Comparison of ENCODE assay signal across 17 cellular contexts in genomic region chr10:34719336-34719735, GRCh38.
DNase-seq lines count a peak whose midpoint lies in the region; ATAC-seq, FAIRE-seq and TF ChIP-seq lines count a peak whose summit lies in the region.
"Had no signal": no experiment of that assay in that cellular context is flagged by ENCODE, and none has a peak within 500 bp of the region (broad histone marks: within the 10 kb centered on the region; RNA-seq: fewer than 3 reads in every experiment).

No MANE protein-coding gene starts in this region.

- ATAC-seq in HepG2, result no peak
- ATAC-seq in right lobe of liver, result no peak
- no peak for ATAC-seq in HG02852 (IDR thresholded peaks at IDR 0.05; ENCODE audit: unreplicated experiment)
- ATAC-seq in HG02973 (IDR thresholded peaks at IDR 0.05; ENCODE audit: unreplicated experiment), result no peak
- ATAC-seq: Right ventricle myocardium inferior had no signal

- H3K9me1 ChIP-seq in keratinocyte (ENCODE audit: control insufficient read depth, extremely low read depth, insufficient read depth, low read length), result no peaks in the 10 kb centered on the region

- WGBS in HepG2 (ENCODE audit: low lambda C conversion rate), result 69% methylated on average over 2 of the region's 2 CpGs
- WGBS in right lobe of liver (ENCODE audit: insufficient coverage, low coverage, low lambda C conversion rate, missing lambda C conversion rate), result 45% methylated on average over 2 of the region's 2 CpGs

- TF ChIP-seq CTCF in HepG2 (CRISPR knock-in tag; IDR thresholded peaks at IDR 0.05) (no peak), right lobe of liver (IDR thresholded peaks at IDR 0.05) (no peak), MCF 10A (IDR thresholded peaks at IDR 0.05; ENCODE audit: unreplicated experiment) (no peak), keratinocyte (optimal IDR thresholded peaks at IDR 0.05 in 1 of 3, IDR thresholded peaks at IDR 0.05 in 1 of 3, conservative IDR thresholded peaks at IDR 0.05 in 1 of 3; ENCODE audit: extremely low read depth in 1 of 3, insufficient read depth in 2 of 3, low read length in 3 of 3) (no peak), OCI-LY7 (conservative IDR thresholded peaks at IDR 0.05; ENCODE audit: low read length) (no peak)

- H3K9me3 Mint-ChIP-seq in MCF 10A (ENCODE audit: unreplicated experiment), result no peaks in the 10 kb centered on the region
- H3K9me3 Mint-ChIP-seq: CD8-positive, alpha-beta memory T cell; IgD-negative memory B cell had no signal

- H3K4me1 ChIP-seq in HepG2 (ENCODE audit: insufficient read depth, low read length), result peaks cover 58% of the 10 kb centered on the region
- peaks cover 0 to 16% (median 7%) of the 10 kb centered on the region in 4 donors for H3K4me1 ChIP-seq in right lobe of liver
- H3K4me1 ChIP-seq in keratinocyte (ENCODE audit: control insufficient read depth, extremely low read depth, insufficient read depth, low read length), result peaks cover 52% of the 10 kb centered on the region
- H3K4me1 ChIP-seq in OCI-LY7 (ENCODE audit: insufficient read depth, low read length, poor library complexity, severe bottlenecking), result no peaks in the 10 kb centered on the region

- no peak overlapping the region for H3K4me3 Mint-ChIP-seq in MCF 10A (ENCODE audit: unreplicated experiment)
- H3K4me3 Mint-ChIP-seq: CD8-positive, alpha-beta memory T cell; IgD-negative memory B cell had no signal

- TF ChIP-seq RAD21 in HepG2 (CRISPR knock-in tag; IDR thresholded peaks at IDR 0.05), result no peak

- no peak overlapping the region for H2AFZ ChIP-seq in HepG2 (ENCODE audit: low read length)
- H2AFZ ChIP-seq in keratinocyte (ENCODE audit: control insufficient read depth, low read length), result no peak overlapping the region
- H2AFZ ChIP-seq in OCI-LY7 (ENCODE audit: low read length), result no peak overlapping the region

- no peaks in the 10 kb centered on the region for H3K27me3 ChIP-seq in HepG2 (ENCODE audit: control insufficient read depth in 1 of 2, insufficient read depth in 2 of 2, low read length in 2 of 2)
- H3K27me3 ChIP-seq in right lobe of liver, result no peaks in the 10 kb centered on the region
- no peaks in the 10 kb centered on the region for H3K27me3 ChIP-seq in keratinocyte (ENCODE audit: control insufficient read depth, extremely low read depth, insufficient read depth, low read length)

- H4K20me1 ChIP-seq in HepG2 (ENCODE audit: insufficient read depth, low read length), result peaks cover 26% of the 10 kb centered on the region
- no peaks in the 10 kb centered on the region for H4K20me1 ChIP-seq in keratinocyte (ENCODE audit: control insufficient read depth, extremely low read depth, insufficient read depth, low read length)
- no peaks in the 10 kb centered on the region for H4K20me1 ChIP-seq in OCI-LY7 (ENCODE audit: insufficient read depth, low read length)

- TF ChIP-seq POLR2A in HepG2 (IDR thresholded peaks at IDR 0.05; ENCODE audit: insufficient read depth in 1 of 2, low read depth in 2 of 2, low read length in 2 of 2), result no peak
- TF ChIP-seq POLR2A in right lobe of liver (IDR thresholded peaks at IDR 0.05), result no peak

- FAIRE-seq in HepG2 (lab: Jason Lieb, UNC), result no peak
- FAIRE-seq in keratinocyte (lab: Jason Lieb, UNC), result no peak
- FAIRE-seq: GM12892, H1 had no signal

- POLR2A ChIA-PET in HepG2 (lab: Yijun Ruan, JAX) (no interaction called here), MCF 10A (lab: Yijun Ruan, JAX) (interaction anchor here (0.5 to 3.0 kb wide), 2 partner anchors 8 to 54 kb away, joined by 3 to 21 read pairs; no protein-coding TSS in a partner anchor), OCI-LY7 (lab: Charles Lee) (no interaction called here)

- dilution Hi-C loops in keratinocyte (cut with MboI; ENCODE audit: extremely low pct_ligation_motif_present, low sequenced_read_pairs), result no loop called here

- DNase-seq in HepG2 (ENCODE audit: low spot score), result no peak
- no peak for DNase-seq in right lobe of liver
- DNase-seq in MCF 10A (ENCODE audit: unreplicated experiment), result no peak
- no peak for DNase-seq in keratinocyte (ENCODE audit: low read depth, low spot score)
- no peak for DNase-seq in NCI-H2107 (lab: John Stamatoyannopoulos, UW)
- DNase-seq in OCI-LY7 (ENCODE audit: low spot score), result no peak
- DNase-seq: 8988T; CD8-positive, alpha-beta memory T cell; NCI-H1930; NCI-H2171 treated with DMSO at 0.1 percent for 48 hours; NCI-H446 treated with DMSO at 0.1 percent for 48 hours had no signal

- no peaks in the 10 kb centered on the region; a peak in 1 of 5 replicates for H3K36me3 ChIP-seq in HepG2 (replicated peaks in 1 of 2; ENCODE audit: control insufficient read depth in 1 of 2, insufficient read depth in 2 of 2, low read length in 2 of 2)
- H3K36me3 ChIP-seq in right lobe of liver, result no peaks in the 10 kb centered on the region
- no peaks in the 10 kb centered on the region for H3K36me3 ChIP-seq in keratinocyte (ENCODE audit: control insufficient read depth in 2 of 2, extremely low read depth in 1 of 2, insufficient read depth in 2 of 2, low read length in 2 of 2)
- no peaks in the 10 kb centered on the region for H3K36me3 ChIP-seq in OCI-LY7 (ENCODE audit: insufficient read depth, low read length)

- H3K27ac Mint-ChIP-seq in MCF 10A (ENCODE audit: low read depth, unreplicated experiment), result peak overlapping the region; percentile 55
- H3K27ac Mint-ChIP-seq: CD8-positive, alpha-beta memory T cell; IgD-negative memory B cell had no signal

- TF ChIP-seq EP300 in HepG2 (IDR thresholded peaks at IDR 0.05; ENCODE audit: low read depth in 2 of 2, low read length in 2 of 2) (no peak), HepG2 (CRISPR knock-in tag; IDR thresholded peaks at IDR 0.05; ENCODE audit: borderline replicate concordance) (no peak)

- peaks cover 83% of the 10 kb centered on the region for H3K79me2 ChIP-seq in HepG2 (ENCODE audit: insufficient read depth, low read length)
- H3K79me2 ChIP-seq in keratinocyte (ENCODE audit: control insufficient read depth, insufficient read depth, low read length), result peaks cover 59% of the 10 kb centered on the region
- H3K79me2 ChIP-seq in OCI-LY7 (ENCODE audit: insufficient read depth, low read depth, low read length), result no peaks in the 10 kb centered on the region

- H3K4me3 ChIP-seq in HepG2 (replicated peaks in 1 of 3; ENCODE audit: insufficient read depth in 1 of 3, low read depth in 2 of 3, low read length in 3 of 3), result no peak overlapping the region; a peak in 1 of 6 replicates
- no peak overlapping the region for H3K4me3 ChIP-seq in right lobe of liver
- H3K4me3 ChIP-seq in keratinocyte (ENCODE audit: control insufficient read depth in 2 of 3, extremely low read depth in 1 of 3, insufficient read depth in 2 of 3, low read depth in 1 of 3, low read length in 3 of 3), result peak overlapping the region in 1 of 3 experiments; percentile 32
- H3K4me3 ChIP-seq in OCI-LY7 (ENCODE audit: low read depth, low read length, poor library complexity, severe bottlenecking), result no peak overlapping the region

- intact Hi-C loops in HepG2 (cut with micrococcal nuclease; ENCODE audit: unreplicated experiment) (no loop called here), right lobe of liver (cut with DNase I) (no loop called here), MCF 10A (cut with micrococcal nuclease) (no loop called here), OCI-LY7 (cut with micrococcal nuclease; ENCODE audit: unreplicated experiment) (no loop called here)

- H3K9me2 ChIP-seq in OCI-LY7 (ENCODE audit: insufficient read depth, low read length), result no peaks in the 10 kb centered on the region

- in situ Hi-C loops in HepG2 (cut with HindIII; ENCODE audit: extremely low pct_ligation_motif_present, low pct_unique_long_range_greater_than_20kb), result no loop called here

- CTCF ChIA-PET in HepG2 (lab: Yijun Ruan, JAX; ENCODE audit: low intra/inter-chr PET ratio, low total read pairs) (no interaction called here), MCF 10A (lab: Yijun Ruan, JAX) (no interaction called here), OCI-LY7 (lab: Charles Lee; ENCODE audit: unreplicated experiment) (no interaction called here)

- H3K4me2 ChIP-seq in HepG2 (ENCODE audit: low read depth, low read length), result no peak overlapping the region
- peak overlapping the region; percentile 72 for H3K4me2 ChIP-seq in keratinocyte (ENCODE audit: control insufficient read depth, extremely low read depth, insufficient read depth, low read depth, low read length)
- no peak overlapping the region for H3K4me2 ChIP-seq in OCI-LY7 (ENCODE audit: low read length)

- H3K9me3 ChIP-seq in HepG2 (ENCODE audit: low read length) (no peaks in the 10 kb centered on the region), right lobe of liver (no peaks in the 10 kb centered on the region), keratinocyte (ENCODE audit: control insufficient read depth, low read depth, low read length) (no peaks in the 10 kb centered on the region), OCI-LY7 (ENCODE audit: low read length) (no peaks in the 10 kb centered on the region)

- H3K9ac ChIP-seq in HepG2 (ENCODE audit: insufficient read depth, low read depth, low read length) (no peak overlapping the region), keratinocyte (ENCODE audit: control insufficient read depth, extremely low read depth, insufficient read depth, low read length) (peak overlapping the region; percentile 60)

- H3K4me1 Mint-ChIP-seq in MCF 10A (ENCODE audit: insufficient read depth, unreplicated experiment), result peaks cover 28% of the 10 kb centered on the region
- H3K4me1 Mint-ChIP-seq: CD8-positive, alpha-beta memory T cell had no signal

- peaks cover 6% of the 10 kb centered on the region for H3K36me3 Mint-ChIP-seq in MCF 10A (ENCODE audit: insufficient read depth, unreplicated experiment)
- H3K36me3 Mint-ChIP-seq: CD8-positive, alpha-beta memory T cell; IgD-negative memory B cell had no signal

- no peaks in the 10 kb centered on the region for H3K27me3 Mint-ChIP-seq in MCF 10A (ENCODE audit: insufficient read depth, unreplicated experiment)

- no TSS peak for BruUV-seq in HepG2 (replicated peaks; lab: Mats Ljungman, UMichigan)
- BruUV-seq in MCF 10A (replicated peaks; lab: Mats Ljungman, UMichigan), result no TSS peak
- no TSS peak for BruUV-seq in OCI-LY7 (replicated peaks; lab: Mats Ljungman, UMichigan)

- H3K27ac ChIP-seq in HepG2 (ENCODE audit: extremely low read length, insufficient read depth, low read length) (no peak overlapping the region), right lobe of liver (no peak overlapping the region), keratinocyte (ENCODE audit: control insufficient read depth, insufficient read depth, low read length) (peak overlapping the region; percentile 88), OCI-LY7 (ENCODE audit: low read depth, low read length, poor library complexity, severe bottlenecking) (no peak overlapping the region)

TF ChIP-seq in HepG2, 621 proteins besides CTCF, POLR2A, EP300 and RAD21:
- no peak for TF ChIP-seq FOXP1 (IDR thresholded peaks at IDR 0.05)
- peak; percentile 47; the same call in 1 of the 2 replicates for TF ChIP-seq FOXP1 (CRISPR knock-in tag; IDR thresholded peaks at IDR 0.05)
- TF ChIP-seq ZFP82 (CRISPR knock-in tag; IDR thresholded peaks at IDR 0.05; ENCODE audit: borderline replicate concordance), result no peak
